1 cellular context compared by ENCODE assay signal in genomic region chr12:120530315-120530697, GRCh38.
TF ChIP-seq lines count a peak whose summit lies in the region.

No MANE protein-coding gene starts in this region.

TF ChIP-seq in K562, 482 proteins besides CTCF, POLR2A, EP300 and RAD21:
- peak; percentile 44; the same call in 1 of the 2 replicates for TF ChIP-seq EGR1 (conservative IDR thresholded peaks at IDR 0.05)
